In genomic region chr3:24781454-24781853, GRCh38 we compare ENCODE assay signal across 8 cellular contexts.
"Had no signal": no experiment of that assay in that cellular context is flagged by ENCODE, and none has a peak within 500 bp of the region (broad histone marks: within the 10 kb centered on the region; RNA-seq: fewer than 3 reads in every experiment).

No MANE protein-coding gene starts in this region.

- H3K4me1 ChIP-seq: HAP-1 had no signal

- H2AFZ ChIP-seq: GM23338 had no signal

- ATAC-seq: GM23338, HCT116 had no signal

- H3K36me3 ChIP-seq: HAP-1 had no signal

- H3K4me3 ChIP-seq: GM23338, HAP-1 had no signal

- DNase-seq: GOT3, H7, H9, HCEC 1CT, HFFc6 had no signal

- H3K9me3 ChIP-seq: HAP-1 had no signal

- H3K4me2 ChIP-seq: GM23338 had no signal
